Comparison of ENCODE assay signal across 19 cellular contexts in the genomic region with DNA sequence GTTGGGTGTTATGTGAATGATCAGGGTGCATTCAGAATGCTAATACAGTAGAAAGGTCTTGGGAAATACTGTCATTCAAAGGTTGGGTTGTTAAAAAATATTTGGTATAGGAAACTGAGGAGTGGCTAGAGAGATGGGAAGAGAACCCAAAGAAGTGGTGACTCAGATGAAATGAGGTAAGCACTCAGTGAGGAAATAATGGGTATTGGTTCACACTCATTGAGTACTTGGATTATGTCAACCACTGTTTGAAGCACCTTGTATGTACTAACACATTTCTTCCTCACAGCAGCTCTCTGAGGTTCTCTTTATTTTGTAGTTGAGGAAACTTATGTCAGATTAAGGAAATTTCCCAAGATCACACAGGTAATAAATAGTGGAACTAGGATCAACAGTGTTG. TPM values are rescaled to one million over a fixed set of nuclear protein-coding genes. Genes with fewer than 3 reads are reported as not detected.
DNase-seq lines count a peak whose midpoint lies in the region; ATAC-seq, FAIRE-seq and TF ChIP-seq lines count a peak whose summit lies in the region.
"Had no signal": no experiment of that assay in that cellular context is flagged by ENCODE, and none has a peak within 500 bp of the region (broad histone marks: within the 10 kb centered on the region; RNA-seq: fewer than 3 reads in every experiment).

No MANE protein-coding gene starts in this region.

- no peak overlapping the region for H3K23ac ChIP-seq in IMR-90 (ENCODE audit: low read depth, low read length)

- peak overlapping the region; percentile 65; the same call in 1 of the 2 replicates for H2BK20ac ChIP-seq in IMR-90 (ENCODE audit: low read depth, low read length)

- no peak overlapping the region for H2AK9ac ChIP-seq in IMR-90 (replicated peaks; ENCODE audit: low read depth, low read length, poor library complexity)

- no TSS peak for BruUV-seq in IMR-90 (replicated peaks; lab: Mats Ljungman, UMichigan)

- no peaks in the 10 kb centered on the region for H4K20me1 ChIP-seq in IMR-90 (ENCODE audit: insufficient read depth, low read length)

- H3K56ac ChIP-seq in IMR-90 (ENCODE audit: extremely low read depth, insufficient read depth, low read length): no peak overlapping the region

- H3K36me3 ChIP-seq in IMR-90 (ENCODE audit: control insufficient read depth, insufficient read depth, low read length): no peaks in the 10 kb centered on the region
- H3K36me3 ChIP-seq: cardiac muscle cell, sigmoid colon had no signal

- H3K9ac ChIP-seq in IMR-90 (ENCODE audit: low read depth, low read length): no peak overlapping the region
- H3K9ac ChIP-seq: neural progenitor cell had no signal

- ATAC-seq in IMR-90 (ENCODE audit: low read depth) (no peak), GM21529 (IDR thresholded peaks at IDR 0.05; ENCODE audit: unreplicated experiment) (no peak)

- H2BK120ac ChIP-seq in IMR-90 (ENCODE audit: low read depth, low read length): no peak overlapping the region

- POLR2A ChIA-PET in IMR-90 (lab: Charles Lee; ENCODE audit: unreplicated experiment): no interaction called here

- intact Hi-C loops in IMR-90 (cut with micrococcal nuclease): loop anchor here (10.0 kb wide), 1 partner anchor 112 kb away; no protein-coding TSS in a partner anchor

- H3K14ac ChIP-seq in IMR-90 (replicated peaks; ENCODE audit: low read depth, low read length): no peak overlapping the region; the same call in 1 of the 2 replicates

- no peak overlapping the region for H2AK5ac ChIP-seq in IMR-90 (ENCODE audit: low read depth, low read length)

- no peak overlapping the region for H4K5ac ChIP-seq in IMR-90 (ENCODE audit: low read depth, low read length)

- TF ChIP-seq CTCF in IMR-90 (conservative IDR thresholded peaks at IDR 0.05; ENCODE audit: low read depth, low read length) (no peak), D721Med (IDR thresholded peaks at IDR 0.05; ENCODE audit: insufficient read depth, missing control alignments) (no peak)

- no peak overlapping the region for H4K91ac ChIP-seq in IMR-90 (ENCODE audit: insufficient read depth, low read depth, low read length)

- in situ Hi-C loops in IMR-90 (cut with MboI; ENCODE audit: low sequenced_read_pairs): no loop called here

- no peak for TF ChIP-seq POLR2A in IMR-90 (IDR thresholded peaks at IDR 0.05; ENCODE audit: low read depth, low read length)

- no peak overlapping the region for H3K27ac ChIP-seq in IMR-90 (ENCODE audit: insufficient read depth, low read length)
- H3K27ac ChIP-seq: C4-2B, cardiac muscle cell, neural progenitor cell had no signal

- no peak for FAIRE-seq in D721Med (lab: Jason Lieb, UNC)
- FAIRE-seq: endometrium, G401.6, RCC 7860 had no signal

- no peak for TF ChIP-seq RAD21 in IMR-90 (IDR thresholded peaks at IDR 0.05; ENCODE audit: low read length)

- peaks cover 5% of the 10 kb centered on the region for H3K9me1 ChIP-seq in IMR-90 (ENCODE audit: insufficient read depth, low read length)

- H3K4me2 ChIP-seq in IMR-90 (ENCODE audit: low read depth, low read length): no peak overlapping the region
- H3K4me2 ChIP-seq: neural progenitor cell had no signal

- dilution Hi-C loops in IMR-90 (cut with HindIII; ENCODE audit: low sequenced_read_pairs, unreplicated experiment): no loop called here

- CTCF ChIA-PET in IMR-90 (lab: Yijun Ruan, JAX): no interaction called here

- H3K79me1 ChIP-seq in IMR-90 (ENCODE audit: low read depth in 1 of 2, low read length in 2 of 2): peaks cover 10 to 32% of the 10 kb centered on the region in 2 experiments

- no peak overlapping the region for H3K4ac ChIP-seq in IMR-90 (ENCODE audit: low read depth, low read length)

- H4K8ac ChIP-seq in IMR-90 (ENCODE audit: low read depth in 2 of 2, low read length in 2 of 2): no peak overlapping the region

- DNase-seq in EH (ENCODE audit: low read depth): peak; percentile 9
- DNase-seq in IMR-90: peak; percentile 45
- DNase-seq in amniotic epithelial cell (ENCODE audit: low read depth): peak; percentile 50
- DNase-seq in iris pigment epithelial cell (ENCODE audit: low read depth): peak; percentile 67
- DNase-seq in NCI-H2029 treated with DMSO at 0.1 percent for 48 hours (lab: John Stamatoyannopoulos, UW): no peak
- DNase-seq in dermis blood vessel endothelial cell: no peak
- no peak for DNase-seq in D721Med (ENCODE audit: insufficient read length, low spot score)
- DNase-seq: activated CD4-positive, alpha-beta T cell treated with anti-CD3 and anti-CD28 coated beads, Interleukin-2, amount 50 U/mL, for 1 hour; activated effector memory CD4-positive, alpha-beta T cell treated with Interleukin-2 at 50 U/mL for 16 hours; NCI-H446 treated with DMSO at 0.1 percent for 48 hours; sigmoid colon; stimulated activated naive CD4-positive, alpha-beta T cell treated with Interleukin-2 at 50 U/mL for 16 hours had no signal

- H3K4me1 ChIP-seq in IMR-90 (ENCODE audit: control insufficient read depth, insufficient read depth, low read length): peaks cover under 1% of the 10 kb centered on the region
- H3K4me1 ChIP-seq: neural progenitor cell had no signal

- no peak overlapping the region for H3K4me3 ChIP-seq in IMR-90 (ENCODE audit: insufficient read depth, low read depth, low read length)
- H3K4me3 ChIP-seq: cardiac muscle cell, neural progenitor cell, sigmoid colon had no signal

- peak overlapping the region; percentile 49; the same call in 1 of the 2 replicates for H3K18ac ChIP-seq in IMR-90 (ENCODE audit: low read depth, low read length)

- H3K9me3 ChIP-seq in IMR-90 (ENCODE audit: control insufficient read depth, insufficient read depth, low read length): no peaks in the 10 kb centered on the region; the same call in 1 of the 2 replicates
- H3K9me3 ChIP-seq: sigmoid colon had no signal

- H2BK5ac ChIP-seq in IMR-90 (ENCODE audit: low read depth, low read length, poor library complexity, severe bottlenecking): no peak overlapping the region

- no peaks in the 10 kb centered on the region for H3K27me3 ChIP-seq in IMR-90 (ENCODE audit: control insufficient read depth, insufficient read depth, low read length)
- H3K27me3 ChIP-seq: cardiac muscle cell, neural progenitor cell, sigmoid colon had no signal

- H2AFZ ChIP-seq in IMR-90 (replicated peaks; ENCODE audit: low read length, poor library complexity): no peak overlapping the region
- H2AFZ ChIP-seq: neural progenitor cell had no signal

- H2BK15ac ChIP-seq in IMR-90 (ENCODE audit: low read depth, low read length): no peak overlapping the region

TF ChIP-seq in IMR-90, 13 proteins besides CTCF, POLR2A, EP300 and RAD21:
- TF ChIP-seq CHD1 (IDR thresholded peaks at IDR 0.05; ENCODE audit: low read depth, low read length) (no peak), CEBPB (IDR thresholded peaks at IDR 0.05; ENCODE audit: low read depth, low read length) (0 out of 2 replicates have a peak, but pooled peaks have one; percentile 12), FOS (IDR thresholded peaks at IDR 0.05; ENCODE audit: low read depth, low read length) (no peak)

RNA-seq across cellular contexts. Expression of a gene that starts 40.8 kb away (rescaled TPM):
- 2.7 and 4.2 TPM in 2 replicates for total RNA-seq in IMR-90 (2012; rRNA removed)
- 4.8 and 5.1 TPM in 2 replicates for polyA plus RNA-seq in IMR-90 (2012; rRNA removed)
- polyA plus RNA-seq in IMR-90 (2012; cell fraction: cytosol; rRNA removed): 2.5 and 3.1 TPM in 2 replicates
- polyA plus RNA-seq in IMR-90 (2012; cell fraction: nucleus; rRNA removed; ENCODE audit: low replicate concordance): 2.1 and 4.5 TPM in 2 replicates
- 7.4 and 10.0 TPM in 2 replicates for total RNA-seq in dermis blood vessel endothelial cell

Comparison
In these comparisons a context has a peak if more than half of its experiments do, and no peak if none do; other contexts are left out.
1. DNase-seq: peak in EH (single experiment), IMR-90 (single experiment), amniotic epithelial cell (single experiment) and iris pigment epithelial cell (single experiment); none in NCI-H2029 treated with DMSO at 0.1 percent for 48 hours (single experiment), dermis blood vessel endothelial cell (single experiment) and D721Med (single experiment).